ENCODE assay signal across 8 cellular contexts in genomic region chr14:90409209-90409730, GRCh38.
DNase-seq lines count a peak whose midpoint lies in the region; ATAC-seq and TF ChIP-seq lines count a peak whose summit lies in the region.

No MANE protein-coding gene starts in this region.

- H3K4me3 Mint-ChIP-seq in stimulated activated effector memory CD8-positive, alpha-beta T cell treated with anti-CD3 and anti-CD28 coated beads, Interleukin-12 subunit alpha, Interleukin-12 subunit beta, amount 100 ng/mL, for 72 hours, result no peak overlapping the region

- DNase-seq in HFF-Myc (ENCODE audit: extremely low read depth, low read depth) (peak; percentile 88), amniotic stem cell (lab: John Stamatoyannopoulos, UW) (peak; percentile 85), hepatic stellate cell (ENCODE audit: low spot score) (peak; percentile 86), AML-193 (lab: John Stamatoyannopoulos, UW) (no peak), NCI-H128 (lab: John Stamatoyannopoulos, UW; ENCODE audit: unreplicated experiment) (no peak)
- no peak for DNase-seq in stimulated activated effector memory CD8-positive, alpha-beta T cell treated with anti-CD3 and anti-CD28 coated beads, Interleukin-12 subunit alpha, Interleukin-12 subunit beta, amount 100 ng/mL, for 72 hours (ENCODE audit: low spot score in 2 of 2)

- H3K4me1 Mint-ChIP-seq in stimulated activated effector memory CD8-positive, alpha-beta T cell treated with anti-CD3 and anti-CD28 coated beads, Interleukin-12 subunit alpha, Interleukin-12 subunit beta, amount 100 ng/mL, for 72 hours, result peaks cover 30% of the 10 kb centered on the region

- peaks cover 49% of the 10 kb centered on the region for H3K36me3 Mint-ChIP-seq in stimulated activated effector memory CD8-positive, alpha-beta T cell treated with anti-CD3 and anti-CD28 coated beads, Interleukin-12 subunit alpha, Interleukin-12 subunit beta, amount 100 ng/mL, for 72 hours

- no peak for TF ChIP-seq CTCF in HFF-Myc (IDR thresholded peaks at IDR 0.05; ENCODE audit: low read depth, low read length, missing control alignments)

- peak overlapping the region; percentile 15 for H3K27ac Mint-ChIP-seq in stimulated activated effector memory CD8-positive, alpha-beta T cell treated with anti-CD3 and anti-CD28 coated beads, Interleukin-12 subunit alpha, Interleukin-12 subunit beta, amount 100 ng/mL, for 72 hours

- ATAC-seq in stimulated activated effector memory CD8-positive, alpha-beta T cell treated with anti-CD3 and anti-CD28 coated beads, Interleukin-12 subunit alpha, Interleukin-12 subunit beta, amount 100 ng/mL, for 72 hours, result no peak
- ATAC-seq in HG02678 (IDR thresholded peaks at IDR 0.05; ENCODE audit: unreplicated experiment) (no peak), HG03139 (IDR thresholded peaks at IDR 0.05; ENCODE audit: unreplicated experiment) (no peak)

- H3K9me3 Mint-ChIP-seq in stimulated activated effector memory CD8-positive, alpha-beta T cell treated with anti-CD3 and anti-CD28 coated beads, Interleukin-12 subunit alpha, Interleukin-12 subunit beta, amount 100 ng/mL, for 72 hours, result no peaks in the 10 kb centered on the region

- no peak overlapping the region for H3K4me3 ChIP-seq in HFF-Myc (replicated peaks; ENCODE audit: low read depth, low read length)

Comparison
In these comparisons a context has a peak if more than half of its experiments do, and no peak if none do; other contexts are left out.
1. DNase-seq: peak in HFF-Myc (single experiment), amniotic stem cell (single experiment) and hepatic stellate cell (single experiment); none in stimulated activated effector memory CD8-positive, alpha-beta T cell treated with anti-CD3 and anti-CD28 coated beads, Interleukin-12 subunit alpha, Interleukin-12 subunit beta, amount 100 ng/mL, for 72 hours (0 of 2), AML-193 (0 of 2) and NCI-H128 (single experiment).